Comparison of ENCODE assay signal across 8 cellular contexts in genomic region chr11:108199446-108200321, GRCh38. TPM values are rescaled to one million over a fixed set of nuclear protein-coding genes. Genes with fewer than 3 reads are reported as not detected.
A peak's percentile ranks its signal among the peaks of the same experiment; 100 is the strongest.
DNase-seq lines count a peak whose midpoint lies in the region; ATAC-seq and TF ChIP-seq lines count a peak whose summit lies in the region.

No MANE protein-coding gene starts in this region.

- TF ChIP-seq CTCF in CD8-positive, alpha-beta T cell (IDR thresholded peaks at IDR 0.05) = no peak

- H3K4me1 ChIP-seq in CD8-positive, alpha-beta T cell (ENCODE audit: insufficient read depth, low read length) = peaks cover 52% of the 10 kb centered on the region

- DNase-seq in CD8-positive, alpha-beta T cell = peak in 1 of 7 experiments; percentile 30
- DNase-seq in HPDE6-E6E7 (ENCODE audit: extremely low spot score) = peak; percentile 65
- DNase-seq in medulla oblongata (ENCODE audit: extremely low spot score) = peak; percentile 17
- DNase-seq in midbrain (lab: John Stamatoyannopoulos, UW) = no peak
- DNase-seq in NCI-H1417 (lab: John Stamatoyannopoulos, UW) = no peak
- no peak for DNase-seq in GM19240 (ENCODE audit: insufficient read length, low spot score)

- no peak overlapping the region for H3K27ac ChIP-seq in CD8-positive, alpha-beta T cell (ENCODE audit: low read depth, low read length)

- H3K4me3 ChIP-seq in CD8-positive, alpha-beta T cell (ENCODE audit: low read depth, low read length) = no peak overlapping the region

- peaks cover 78% of the 10 kb centered on the region for H3K4me1 Mint-ChIP-seq in CD8-positive, alpha-beta T cell (ENCODE audit: low read depth)
- peaks cover 45% of the 10 kb centered on the region for H3K4me1 Mint-ChIP-seq in activated T-helper 17 cell treated with anti-CD3 and anti-CD28 coated beads, Interleukin-2, amount 50 U/mL, for 72 hours

- intact Hi-C loops in CD8-positive, alpha-beta T cell (cut with DNase I, micrococcal nuclease) = loop anchor here in 1 of 2 experiments (2.0 kb wide), 1 partner anchor 19 kb away; no protein-coding TSS in a partner anchor

- H3K36me3 Mint-ChIP-seq in CD8-positive, alpha-beta T cell = peaks cover 82% of the 10 kb centered on the region
- H3K36me3 Mint-ChIP-seq in activated T-helper 17 cell treated with anti-CD3 and anti-CD28 coated beads, Interleukin-2, amount 50 U/mL, for 72 hours (ENCODE audit: low read depth) = peaks cover 79% of the 10 kb centered on the region

- CTCF ChIA-PET in CD8-positive, alpha-beta T cell (lab: Charles Lee) = no interaction called here

- peaks cover 38% of the 10 kb centered on the region for H3K36me3 ChIP-seq in CD8-positive, alpha-beta T cell (ENCODE audit: insufficient read depth, low read length)

- no peaks in the 10 kb centered on the region for H3K27me3 Mint-ChIP-seq in CD8-positive, alpha-beta T cell (ENCODE audit: low read depth)
- no peaks in the 10 kb centered on the region for H3K27me3 Mint-ChIP-seq in activated T-helper 17 cell treated with anti-CD3 and anti-CD28 coated beads, Interleukin-2, amount 50 U/mL, for 72 hours

- POLR2A ChIA-PET in CD8-positive, alpha-beta T cell (lab: Charles Lee) = no interaction called here

- H3K27me3 ChIP-seq in CD8-positive, alpha-beta T cell (ENCODE audit: insufficient read depth, low read length) = no peaks in the 10 kb centered on the region

- no peak overlapping the region for H3K4me3 Mint-ChIP-seq in CD8-positive, alpha-beta T cell
- H3K4me3 Mint-ChIP-seq in activated T-helper 17 cell treated with anti-CD3 and anti-CD28 coated beads, Interleukin-2, amount 50 U/mL, for 72 hours = peak overlapping the region; percentile 63

- no peaks in the 10 kb centered on the region for H3K9me3 Mint-ChIP-seq in CD8-positive, alpha-beta T cell
- H3K9me3 Mint-ChIP-seq in activated T-helper 17 cell treated with anti-CD3 and anti-CD28 coated beads, Interleukin-2, amount 50 U/mL, for 72 hours = no peaks in the 10 kb centered on the region

- no peaks in the 10 kb centered on the region for H3K9me3 ChIP-seq in CD8-positive, alpha-beta T cell (ENCODE audit: low read length)

- H3K27ac Mint-ChIP-seq in CD8-positive, alpha-beta T cell = peak overlapping the region; percentile 83
- H3K27ac Mint-ChIP-seq in activated T-helper 17 cell treated with anti-CD3 and anti-CD28 coated beads, Interleukin-2, amount 50 U/mL, for 72 hours = peak overlapping the region; percentile 79

- ATAC-seq in CD8-positive, alpha-beta T cell = peak; percentile 64
- peak; percentile 57 for ATAC-seq in GM21381 (IDR thresholded peaks at IDR 0.05; ENCODE audit: unreplicated experiment)
- ATAC-seq in activated T-helper 17 cell treated with anti-CD3 and anti-CD28 coated beads, Interleukin-2, amount 50 U/mL, for 72 hours (replicated peaks) = peak; percentile 93

RNA-seq across cellular contexts. Expression of gene NPAT, which starts 22.8 kb away (rescaled TPM):
- total RNA-seq in CD8-positive, alpha-beta T cell = 10 to 100 TPM; 24.6 to 26.4 TPM
- total RNA-seq in activated T-helper 17 cell treated with anti-CD3 and anti-CD28 coated beads, Interleukin-2, amount 50 U/mL, for 72 hours = 10 to 100 TPM; 34.0 to 44.5 TPM

RNA-seq across cellular contexts. Expression of gene ATM, which starts 23.2 kb away (rescaled TPM):
- total RNA-seq in CD8-positive, alpha-beta T cell = 100 to 1,000 TPM; 272 to 273 TPM
- total RNA-seq in activated T-helper 17 cell treated with anti-CD3 and anti-CD28 coated beads, Interleukin-2, amount 50 U/mL, for 72 hours = 10 to 100 TPM; 43.6 to 89.7 TPM

Comparison
In these comparisons a context has a peak if more than half of its experiments do, and no peak if none do; other contexts are left out.
1. DNase-seq: peak in HPDE6-E6E7 (single experiment) and medulla oblongata (single experiment); none in midbrain (single experiment), NCI-H1417 (0 of 3) and GM19240 (single experiment).
2. Peak in every context shown above with its lines, with median percentiles within 50 percentile points of each other: ATAC-seq.